Comparison of ENCODE assay signal across 1 cellular context in genomic region chr2:7161501-7161900, GRCh38.
TF ChIP-seq lines count a peak whose summit lies in the region.

No MANE protein-coding gene starts in this region.

TF ChIP-seq in GM23338, 12 proteins besides CTCF, POLR2A, EP300 and RAD21 (continued from another document):
- TF ChIP-seq ZNF462 (CRISPR knock-in tag; IDR thresholded peaks at IDR 0.05) (no peak), JUNB (IDR thresholded peaks at IDR 0.05; ENCODE audit: unreplicated experiment) (no peak)
